1 cellular context compared by ENCODE assay signal in genomic region chr5:154679501-154679900, GRCh38.
TF ChIP-seq lines count a peak whose summit lies in the region.

No MANE protein-coding gene starts in this region.

TF ChIP-seq in HepG2, 621 proteins besides CTCF, POLR2A, EP300 and RAD21 (continued from another document):
- TF ChIP-seq SP1 (IDR thresholded peaks at IDR 0.05) (no peak), SP1 (CRISPR knock-in tag; IDR thresholded peaks at IDR 0.05) (no peak)
